Comparison of ENCODE assay signal across 8 cellular contexts in the genomic region with DNA sequence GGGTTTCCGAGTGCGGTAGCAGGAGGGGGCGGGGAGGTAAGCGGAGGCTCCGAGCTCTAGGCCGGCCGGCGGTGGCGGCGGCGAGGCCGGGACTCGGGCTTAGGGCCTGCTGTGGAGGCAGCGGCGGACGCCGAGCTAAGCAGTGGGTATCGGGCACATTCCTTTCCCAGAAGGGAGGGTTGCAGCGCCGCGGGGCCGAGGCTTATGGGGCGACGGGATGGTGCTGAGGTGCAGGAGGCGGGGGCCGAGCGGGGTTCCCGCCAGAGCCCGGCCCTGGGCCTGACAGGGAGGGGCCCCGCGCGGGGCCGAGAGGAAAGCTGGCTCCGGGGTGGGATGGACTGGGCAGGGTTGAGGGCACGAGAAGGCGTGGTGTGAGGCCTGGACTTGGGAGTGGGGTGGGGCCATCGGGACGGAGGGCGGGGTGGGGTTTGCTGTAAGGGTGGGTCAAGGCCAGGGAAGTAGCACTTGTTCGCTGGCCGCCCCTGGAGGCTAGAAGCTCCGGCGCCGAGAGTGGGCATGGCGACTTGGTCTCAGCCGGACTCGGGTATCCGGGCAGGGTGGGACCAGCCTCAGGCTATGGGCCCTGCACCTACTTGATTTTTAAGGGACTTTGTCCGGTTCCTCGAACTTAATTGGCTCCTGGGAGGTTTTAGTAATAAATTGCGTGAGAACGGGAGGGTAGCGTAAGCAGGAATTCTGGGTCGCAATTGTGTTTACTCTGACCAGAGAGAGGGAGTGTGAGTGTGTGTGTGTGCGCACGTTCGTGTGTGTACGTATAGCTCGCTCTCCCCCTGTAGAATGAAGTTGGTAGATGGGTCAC. TPM values are rescaled to one million over a fixed set of nuclear protein-coding genes. Genes with fewer than 3 reads are reported as not detected.
DNase-seq lines count a peak whose midpoint lies in the region; ATAC-seq and TF ChIP-seq lines count a peak whose summit lies in the region.

A gene with protein sequence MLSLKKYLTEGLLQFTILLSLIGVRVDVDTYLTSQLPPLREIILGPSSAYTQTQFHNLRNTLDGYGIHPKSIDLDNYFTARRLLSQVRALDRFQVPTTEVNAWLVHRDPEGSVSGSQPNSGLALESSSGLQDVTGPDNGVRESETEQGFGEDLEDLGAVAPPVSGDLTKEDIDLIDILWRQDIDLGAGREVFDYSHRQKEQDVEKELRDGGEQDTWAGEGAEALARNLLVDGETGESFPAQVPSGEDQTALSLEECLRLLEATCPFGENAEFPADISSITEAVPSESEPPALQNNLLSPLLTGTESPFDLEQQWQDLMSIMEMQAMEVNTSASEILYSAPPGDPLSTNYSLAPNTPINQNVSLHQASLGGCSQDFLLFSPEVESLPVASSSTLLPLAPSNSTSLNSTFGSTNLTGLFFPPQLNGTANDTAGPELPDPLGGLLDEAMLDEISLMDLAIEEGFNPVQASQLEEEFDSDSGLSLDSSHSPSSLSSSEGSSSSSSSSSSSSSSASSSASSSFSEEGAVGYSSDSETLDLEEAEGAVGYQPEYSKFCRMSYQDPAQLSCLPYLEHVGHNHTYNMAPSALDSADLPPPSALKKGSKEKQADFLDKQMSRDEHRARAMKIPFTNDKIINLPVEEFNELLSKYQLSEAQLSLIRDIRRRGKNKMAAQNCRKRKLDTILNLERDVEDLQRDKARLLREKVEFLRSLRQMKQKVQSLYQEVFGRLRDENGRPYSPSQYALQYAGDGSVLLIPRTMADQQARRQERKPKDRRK (plus strand): TSS at position 39 of the 820 bp plus-strand sequence. CDS start 2,760 bp downstream, outside the sequence.

- peak within 1 kb of the TSS; percentile 98 for H3K9ac ChIP-seq in neuronal stem cell (ENCODE audit: low read depth, low read length, poor library complexity)

- no peaks in the 10 kb centered on the region for H3K9me3 Mint-ChIP-seq in activated naive CD4-positive, alpha-beta T cell treated with anti-CD3 and anti-CD28 coated beads, Interleukin-2, amount 50 U/mL, for 24 hours

- WGBS in neuronal stem cell (ENCODE audit: extremely low coverage in 2 of 2, insufficient read length in 2 of 2, insufficient replicate concordance in 1 of 2), 2 donors = no CpG with 5 or more reads among the region's 59 CpGs

- in situ Hi-C loops in GM18951 (cut with MboI; ENCODE audit: low sequenced_read_pairs, unreplicated experiment) = no loop called here

- H3K36me3 ChIP-seq in neuronal stem cell (replicated peaks in 1 of 2; ENCODE audit: control insufficient read depth in 2 of 2, insufficient read depth in 2 of 2, low read length in 2 of 2) = peaks cover 21 to 40% of the 10 kb centered on the region in 2 donors

- H3K14ac ChIP-seq in neuronal stem cell (ENCODE audit: low read length) = peak within 1 kb of the TSS; percentile 77

- H3K23ac ChIP-seq in neuronal stem cell (ENCODE audit: low read depth, low read length, poor library complexity) = peak within 1 kb of the TSS; percentile 90

- H3K4me1 Mint-ChIP-seq in activated naive CD4-positive, alpha-beta T cell treated with anti-CD3 and anti-CD28 coated beads, Interleukin-2, amount 50 U/mL, for 24 hours = peaks cover 54% of the 10 kb centered on the region

- H2BK12ac ChIP-seq in neuronal stem cell (ENCODE audit: low read length) = no peak within 1 kb of the TSS

- no peak within 1 kb of the TSS for H3K4ac ChIP-seq in neuronal stem cell (ENCODE audit: low read length)

- peak within 1 kb of the TSS; percentile 92 for H2AFZ ChIP-seq in neuronal stem cell (ENCODE audit: low read length)

- no peaks in the 10 kb centered on the region for H3K9me3 ChIP-seq in neuronal stem cell (replicated peaks in 1 of 2; ENCODE audit: control insufficient read depth in 2 of 2, insufficient read depth in 1 of 2, low read depth in 1 of 2, low read length in 2 of 2)

- H2AK5ac ChIP-seq in neuronal stem cell (ENCODE audit: low read depth, low read length) = peak within 1 kb of the TSS; percentile 32

- peak within 1 kb of the TSS; percentile 100 for H3K18ac ChIP-seq in neuronal stem cell (ENCODE audit: low read length)

- no peaks in the 10 kb centered on the region for H3K27me3 ChIP-seq in neuronal stem cell (ENCODE audit: control insufficient read depth in 3 of 3, insufficient read depth in 3 of 3, low read depth in 1 of 3, low read length in 3 of 3)

- peak within 1 kb of the TSS; percentile 100 for H3K27ac Mint-ChIP-seq in activated naive CD4-positive, alpha-beta T cell treated with anti-CD3 and anti-CD28 coated beads, Interleukin-2, amount 50 U/mL, for 24 hours

- H3K4me1 ChIP-seq in neuronal stem cell (ENCODE audit: control insufficient read depth in 2 of 2, insufficient read depth in 1 of 2, low read depth in 1 of 2, low read length in 2 of 2) = peaks cover 11 to 36% of the 10 kb centered on the region in 2 donors

- peak within 1 kb of the TSS; percentile 94 for H4K91ac ChIP-seq in neuronal stem cell (ENCODE audit: low read depth, low read length, poor library complexity)

- peaks cover 10% of the 10 kb centered on the region for H3K79me1 ChIP-seq in neuronal stem cell (ENCODE audit: low read depth, low read length)

- no peaks in the 10 kb centered on the region for H3K27me3 Mint-ChIP-seq in activated naive CD4-positive, alpha-beta T cell treated with anti-CD3 and anti-CD28 coated beads, Interleukin-2, amount 50 U/mL, for 24 hours

- peaks cover 12% of the 10 kb centered on the region for H3K36me3 Mint-ChIP-seq in activated naive CD4-positive, alpha-beta T cell treated with anti-CD3 and anti-CD28 coated beads, Interleukin-2, amount 50 U/mL, for 24 hours

- peak within 1 kb of the TSS; percentile 93 for H2BK5ac ChIP-seq in neuronal stem cell (ENCODE audit: low read length)

- H3K4me3 ChIP-seq in neuronal stem cell (ENCODE audit: low read length in 2 of 2) = peak within 1 kb of the TSS; percentile 70 to 95

- H3K4me3 Mint-ChIP-seq in activated naive CD4-positive, alpha-beta T cell treated with anti-CD3 and anti-CD28 coated beads, Interleukin-2, amount 50 U/mL, for 24 hours = peak within 1 kb of the TSS; percentile 100

- TF ChIP-seq POLR2A in GM18951 (IDR thresholded peaks at IDR 0.05; ENCODE audit: extremely low read depth, insufficient read depth, insufficient read length) = peak; percentile 78

- peak within 1 kb of the TSS; percentile 29 for H2BK120ac ChIP-seq in neuronal stem cell (ENCODE audit: low read depth, low read length)

- H3K27ac ChIP-seq in neuronal stem cell (replicated peaks; ENCODE audit: low read length) = peak within 1 kb of the TSS; percentile 92

- ATAC-seq in HG03135 (IDR thresholded peaks at IDR 0.05; ENCODE audit: unreplicated experiment) = peak; percentile 35

- H2BK15ac ChIP-seq in neuronal stem cell (ENCODE audit: low read length) = peak within 1 kb of the TSS; percentile 63

- H3K4me2 ChIP-seq in neuronal stem cell (ENCODE audit: insufficient read depth, low read length, poor library complexity, severe bottlenecking) = peak within 1 kb of the TSS; percentile 88

- H4K8ac ChIP-seq in neuronal stem cell (ENCODE audit: low read depth, low read length) = no peak within 1 kb of the TSS

- peak; percentile 75 for DNase-seq in COLO829 (ENCODE audit: low spot score)
- peak; percentile 90 for DNase-seq in NCI-H748 (lab: John Stamatoyannopoulos, UW; ENCODE audit: unreplicated experiment)
- peak; percentile 80 for DNase-seq in globus pallidus (ENCODE audit: low spot score)
- no peak for DNase-seq in neuronal stem cell (ENCODE audit: low spot score)
- DNase-seq in cortex of kidney (lab: John Stamatoyannopoulos, UW) = no peak

RNA-seq across cellular contexts. Expression of the gene that starts here (rescaled TPM):
- 69.4 TPM for polyA plus RNA-seq in neuronal stem cell (2013, experiment 1 of 2)
- polyA plus RNA-seq in neuronal stem cell (2013, experiment 2 of 2) = 72.5 TPM

Comparison
In these comparisons a context has a peak if more than half of its experiments do, and no peak if none do; other contexts are left out.
1. DNase-seq: peak in COLO829 (single experiment), NCI-H748 (single experiment) and globus pallidus (single experiment); none in neuronal stem cell (single experiment) and cortex of kidney (single experiment).